1 cellular context compared by ENCODE assay signal in the genomic region with DNA sequence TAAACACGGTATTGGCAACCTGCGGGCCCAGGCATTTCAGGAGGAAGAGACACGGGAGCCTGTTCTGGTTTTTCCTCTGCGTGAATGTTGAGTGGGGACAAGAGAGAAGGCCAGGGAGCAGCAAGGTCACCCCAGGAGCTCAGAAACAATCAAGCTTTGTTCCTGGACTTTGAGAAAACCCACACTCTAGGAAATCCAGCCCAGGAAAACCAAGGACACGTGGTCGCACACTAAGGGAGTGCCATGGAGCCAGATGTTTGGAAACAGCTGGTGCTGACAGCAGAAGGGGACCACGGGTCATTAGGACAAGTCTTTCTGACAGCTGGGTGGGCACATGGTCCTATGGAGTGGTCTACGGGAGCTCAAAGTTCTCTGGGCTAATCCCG.
TF ChIP-seq lines count a peak whose summit lies in the region.

No MANE protein-coding gene starts in this region.

TF ChIP-seq in HepG2, 621 proteins besides CTCF, POLR2A, EP300 and RAD21 (continued from another document and continues in another):
- TF ChIP-seq, protein P1, sequence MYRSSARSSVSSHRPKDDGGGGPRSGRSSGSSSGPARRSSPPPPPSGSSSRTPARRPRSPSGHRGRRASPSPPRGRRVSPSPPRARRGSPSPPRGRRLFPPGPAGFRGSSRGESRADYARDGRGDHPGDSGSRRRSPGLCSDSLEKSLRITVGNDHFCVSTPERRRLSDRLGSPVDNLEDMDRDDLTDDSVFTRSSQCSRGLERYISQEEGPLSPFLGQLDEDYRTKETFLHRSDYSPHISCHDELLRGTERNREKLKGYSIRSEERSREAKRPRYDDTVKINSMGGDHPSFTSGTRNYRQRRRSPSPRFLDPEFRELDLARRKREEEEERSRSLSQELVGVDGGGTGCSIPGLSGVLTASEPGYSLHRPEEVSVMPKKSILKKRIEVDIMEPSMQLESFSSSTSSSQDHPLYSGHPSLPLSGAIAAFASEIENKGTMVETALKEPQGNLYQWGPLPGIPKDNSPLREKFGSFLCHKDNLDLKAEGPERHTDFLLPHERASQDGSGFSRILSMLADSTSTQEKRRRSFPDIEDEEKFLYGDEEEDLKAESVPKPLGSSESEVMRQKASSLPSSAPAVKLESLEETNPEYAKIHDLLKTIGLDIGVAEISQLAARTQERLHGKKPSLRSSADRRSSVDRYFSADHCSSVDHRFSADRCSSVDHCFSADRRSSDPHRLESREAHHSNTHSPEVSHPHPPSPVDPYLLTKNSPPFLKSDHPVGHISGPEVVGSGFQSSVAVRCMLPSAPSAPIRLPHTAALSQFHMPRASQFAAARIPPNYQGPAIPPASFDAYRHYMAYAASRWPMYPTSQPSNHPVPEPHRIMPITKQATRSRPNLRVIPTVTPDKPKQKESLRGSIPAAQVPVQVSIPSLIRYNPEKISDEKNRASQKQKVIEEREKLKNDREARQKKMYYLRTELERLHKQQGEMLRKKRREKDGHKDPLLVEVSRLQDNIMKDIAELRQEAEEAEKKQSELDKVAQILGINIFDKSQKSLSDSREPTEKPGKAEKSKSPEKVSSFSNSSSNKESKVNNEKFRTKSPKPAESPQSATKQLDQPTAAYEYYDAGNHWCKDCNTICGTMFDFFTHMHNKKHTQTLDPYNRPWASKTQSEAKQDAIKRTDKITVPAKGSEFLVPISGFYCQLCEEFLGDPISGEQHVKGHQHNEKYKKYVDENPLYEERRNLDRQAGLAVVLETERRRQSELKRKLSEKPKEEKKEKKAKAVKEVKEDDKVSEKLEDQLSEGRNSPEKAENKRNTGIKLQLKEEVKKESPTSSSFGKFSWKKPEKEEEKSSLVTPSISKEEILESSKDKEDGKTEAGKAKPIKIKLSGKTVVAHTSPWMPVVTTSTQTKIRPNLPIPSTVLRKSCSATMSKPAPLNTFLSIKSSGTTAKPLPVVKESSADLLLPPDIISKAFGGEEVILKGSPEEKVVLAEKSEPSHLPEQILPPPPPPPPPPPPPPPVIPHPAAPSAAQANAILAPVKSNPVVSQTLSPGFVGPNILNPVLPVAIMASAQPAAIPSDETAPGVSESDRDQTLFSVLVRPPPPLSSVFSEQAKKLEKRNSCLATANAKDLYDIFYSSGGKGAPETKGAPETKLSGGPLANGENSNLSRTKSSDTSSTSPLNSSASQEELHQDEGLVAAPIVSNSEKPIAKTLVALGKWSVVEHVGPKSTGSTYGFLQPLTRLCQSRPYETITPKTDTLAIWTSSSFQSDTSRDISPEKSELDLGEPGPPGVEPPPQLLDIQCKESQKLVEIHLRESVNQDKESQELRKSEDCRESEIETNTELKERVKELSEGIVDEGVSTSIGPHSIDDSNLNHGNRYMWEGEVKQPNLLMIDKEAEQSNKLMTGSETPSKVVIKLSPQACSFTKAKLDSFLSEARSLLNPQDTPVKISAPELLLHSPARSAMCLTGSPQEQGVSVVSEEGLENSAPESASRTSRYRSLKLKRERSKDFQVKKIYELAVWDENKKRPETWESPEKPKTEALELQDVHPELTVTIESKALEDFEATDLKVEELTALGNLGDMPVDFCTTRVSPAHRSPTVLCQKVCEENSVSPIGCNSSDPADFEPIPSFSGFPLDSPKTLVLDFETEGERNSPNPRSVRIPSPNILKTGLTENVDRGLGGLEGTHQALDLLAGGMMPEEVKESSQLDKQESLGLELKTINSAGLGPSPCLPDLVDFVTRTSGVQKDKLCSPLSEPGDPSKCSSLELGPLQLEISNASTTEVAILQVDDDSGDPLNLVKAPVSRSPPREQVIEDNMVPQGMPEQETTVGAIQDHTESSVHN (CRISPR knock-in tag; IDR thresholded peaks at IDR 0.05): no peak
- TF ChIP-seq ZNF12 (CRISPR knock-in tag; IDR thresholded peaks at IDR 0.05) (no peak), ARNT2 (CRISPR knock-in tag; IDR thresholded peaks at IDR 0.05; ENCODE audit: low read depth) (no peak; the same call in 1 of the 2 replicates), KMT2A (CRISPR knock-in tag; IDR thresholded peaks at IDR 0.05) (0 out of 2 replicates have a peak, but pooled peaks have one; percentile 34), SIN3A (IDR thresholded peaks at IDR 0.05; ENCODE audit: borderline replicate concordance, low read depth, low read length) (peak; percentile 94), ZNF446 (CRISPR knock-in tag; IDR thresholded peaks at IDR 0.05) (no peak), ZNF788 (CRISPR knock-in tag; IDR thresholded peaks at IDR 0.05; ENCODE audit: borderline replicate concordance) (peak; percentile 53; the same call in 1 of the 2 replicates)
- TF ChIP-seq, protein P2, sequence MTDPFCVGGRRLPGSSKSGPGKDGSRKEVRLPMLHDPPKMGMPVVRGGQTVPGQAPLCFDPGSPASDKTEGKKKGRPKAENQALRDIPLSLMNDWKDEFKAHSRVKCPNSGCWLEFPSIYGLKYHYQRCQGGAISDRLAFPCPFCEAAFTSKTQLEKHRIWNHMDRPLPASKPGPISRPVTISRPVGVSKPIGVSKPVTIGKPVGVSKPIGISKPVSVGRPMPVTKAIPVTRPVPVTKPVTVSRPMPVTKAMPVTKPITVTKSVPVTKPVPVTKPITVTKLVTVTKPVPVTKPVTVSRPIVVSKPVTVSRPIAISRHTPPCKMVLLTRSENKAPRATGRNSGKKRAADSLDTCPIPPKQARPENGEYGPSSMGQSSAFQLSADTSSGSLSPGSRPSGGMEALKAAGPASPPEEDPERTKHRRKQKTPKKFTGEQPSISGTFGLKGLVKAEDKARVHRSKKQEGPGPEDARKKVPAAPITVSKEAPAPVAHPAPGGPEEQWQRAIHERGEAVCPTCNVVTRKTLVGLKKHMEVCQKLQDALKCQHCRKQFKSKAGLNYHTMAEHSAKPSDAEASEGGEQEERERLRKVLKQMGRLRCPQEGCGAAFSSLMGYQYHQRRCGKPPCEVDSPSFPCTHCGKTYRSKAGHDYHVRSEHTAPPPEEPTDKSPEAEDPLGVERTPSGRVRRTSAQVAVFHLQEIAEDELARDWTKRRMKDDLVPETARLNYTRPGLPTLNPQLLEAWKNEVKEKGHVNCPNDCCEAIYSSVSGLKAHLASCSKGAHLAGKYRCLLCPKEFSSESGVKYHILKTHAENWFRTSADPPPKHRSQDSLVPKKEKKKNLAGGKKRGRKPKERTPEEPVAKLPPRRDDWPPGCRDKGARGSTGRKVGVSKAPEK (CRISPR knock-in tag; IDR thresholded peaks at IDR 0.05; ENCODE audit: borderline replicate concordance): no peak
- TF ChIP-seq, protein P3, sequence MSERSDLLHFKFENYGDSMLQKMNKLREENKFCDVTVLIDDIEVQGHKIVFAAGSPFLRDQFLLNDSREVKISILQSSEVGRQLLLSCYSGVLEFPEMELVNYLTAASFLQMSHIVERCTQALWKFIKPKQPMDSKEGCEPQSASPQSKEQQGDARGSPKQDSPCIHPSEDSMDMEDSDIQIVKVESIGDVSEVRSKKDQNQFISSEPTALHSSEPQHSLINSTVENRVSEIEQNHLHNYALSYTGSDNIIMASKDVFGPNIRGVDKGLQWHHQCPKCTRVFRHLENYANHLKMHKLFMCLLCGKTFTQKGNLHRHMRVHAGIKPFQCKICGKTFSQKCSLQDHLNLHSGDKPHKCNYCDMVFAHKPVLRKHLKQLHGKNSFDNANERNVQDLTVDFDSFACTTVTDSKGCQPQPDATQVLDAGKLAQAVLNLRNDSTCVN (CRISPR knock-in tag; IDR thresholded peaks at IDR 0.05; ENCODE audit: borderline replicate concordance): 0 out of 2 replicates have a peak, but pooled peaks have one; percentile 37
- TF ChIP-seq, protein P4, sequence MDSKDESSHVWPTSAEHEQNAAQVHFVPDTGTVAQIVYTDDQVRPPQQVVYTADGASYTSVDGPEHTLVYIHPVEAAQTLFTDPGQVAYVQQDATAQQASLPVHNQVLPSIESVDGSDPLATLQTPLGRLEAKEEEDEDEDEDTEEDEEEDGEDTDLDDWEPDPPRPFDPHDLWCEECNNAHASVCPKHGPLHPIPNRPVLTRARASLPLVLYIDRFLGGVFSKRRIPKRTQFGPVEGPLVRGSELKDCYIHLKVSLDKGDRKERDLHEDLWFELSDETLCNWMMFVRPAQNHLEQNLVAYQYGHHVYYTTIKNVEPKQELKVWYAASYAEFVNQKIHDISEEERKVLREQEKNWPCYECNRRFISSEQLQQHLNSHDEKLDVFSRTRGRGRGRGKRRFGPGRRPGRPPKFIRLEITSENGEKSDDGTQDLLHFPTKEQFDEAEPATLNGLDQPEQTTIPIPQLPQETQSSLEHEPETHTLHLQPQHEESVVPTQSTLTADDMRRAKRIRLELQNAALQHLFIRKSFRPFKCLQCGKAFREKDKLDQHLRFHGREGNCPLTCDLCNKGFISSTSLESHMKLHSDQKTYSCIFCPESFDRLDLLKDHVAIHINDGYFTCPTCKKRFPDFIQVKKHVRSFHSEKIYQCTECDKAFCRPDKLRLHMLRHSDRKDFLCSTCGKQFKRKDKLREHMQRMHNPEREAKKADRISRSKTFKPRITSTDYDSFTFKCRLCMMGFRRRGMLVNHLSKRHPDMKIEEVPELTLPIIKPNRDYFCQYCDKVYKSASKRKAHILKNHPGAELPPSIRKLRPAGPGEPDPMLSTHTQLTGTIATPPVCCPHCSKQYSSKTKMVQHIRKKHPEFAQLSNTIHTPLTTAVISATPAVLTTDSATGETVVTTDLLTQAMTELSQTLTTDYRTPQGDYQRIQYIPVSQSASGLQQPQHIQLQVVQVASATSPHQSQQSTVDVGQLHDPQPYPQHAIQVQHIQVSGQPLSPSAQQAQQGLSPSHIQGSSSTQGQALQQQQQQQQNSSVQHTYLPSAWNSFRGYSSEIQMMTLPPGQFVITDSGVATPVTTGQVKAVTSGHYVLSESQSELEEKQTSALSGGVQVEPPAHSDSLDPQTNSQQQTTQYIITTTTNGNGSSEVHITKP (CRISPR knock-in tag; IDR thresholded peaks at IDR 0.05; ENCODE audit: low read depth): no peak
- TF ChIP-seq, protein P5, sequence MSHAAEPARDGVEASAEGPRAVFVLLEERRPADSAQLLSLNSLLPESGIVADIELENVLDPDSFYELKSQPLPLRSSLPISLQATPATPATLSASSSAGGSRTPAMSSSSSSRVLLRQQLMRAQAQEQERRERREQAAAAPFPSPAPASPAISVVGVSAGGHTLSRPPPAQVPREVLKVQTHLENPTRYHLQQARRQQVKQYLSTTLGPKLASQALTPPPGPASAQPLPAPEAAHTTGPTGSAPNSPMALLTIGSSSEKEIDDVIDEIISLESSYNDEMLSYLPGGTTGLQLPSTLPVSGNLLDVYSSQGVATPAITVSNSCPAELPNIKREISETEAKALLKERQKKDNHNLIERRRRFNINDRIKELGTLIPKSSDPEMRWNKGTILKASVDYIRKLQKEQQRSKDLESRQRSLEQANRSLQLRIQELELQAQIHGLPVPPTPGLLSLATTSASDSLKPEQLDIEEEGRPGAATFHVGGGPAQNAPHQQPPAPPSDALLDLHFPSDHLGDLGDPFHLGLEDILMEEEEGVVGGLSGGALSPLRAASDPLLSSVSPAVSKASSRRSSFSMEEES (CRISPR knock-in tag; IDR thresholded peaks at IDR 0.05): peak; percentile 82; the same call in 1 of the 2 replicates
- TF ChIP-seq, protein P6, sequence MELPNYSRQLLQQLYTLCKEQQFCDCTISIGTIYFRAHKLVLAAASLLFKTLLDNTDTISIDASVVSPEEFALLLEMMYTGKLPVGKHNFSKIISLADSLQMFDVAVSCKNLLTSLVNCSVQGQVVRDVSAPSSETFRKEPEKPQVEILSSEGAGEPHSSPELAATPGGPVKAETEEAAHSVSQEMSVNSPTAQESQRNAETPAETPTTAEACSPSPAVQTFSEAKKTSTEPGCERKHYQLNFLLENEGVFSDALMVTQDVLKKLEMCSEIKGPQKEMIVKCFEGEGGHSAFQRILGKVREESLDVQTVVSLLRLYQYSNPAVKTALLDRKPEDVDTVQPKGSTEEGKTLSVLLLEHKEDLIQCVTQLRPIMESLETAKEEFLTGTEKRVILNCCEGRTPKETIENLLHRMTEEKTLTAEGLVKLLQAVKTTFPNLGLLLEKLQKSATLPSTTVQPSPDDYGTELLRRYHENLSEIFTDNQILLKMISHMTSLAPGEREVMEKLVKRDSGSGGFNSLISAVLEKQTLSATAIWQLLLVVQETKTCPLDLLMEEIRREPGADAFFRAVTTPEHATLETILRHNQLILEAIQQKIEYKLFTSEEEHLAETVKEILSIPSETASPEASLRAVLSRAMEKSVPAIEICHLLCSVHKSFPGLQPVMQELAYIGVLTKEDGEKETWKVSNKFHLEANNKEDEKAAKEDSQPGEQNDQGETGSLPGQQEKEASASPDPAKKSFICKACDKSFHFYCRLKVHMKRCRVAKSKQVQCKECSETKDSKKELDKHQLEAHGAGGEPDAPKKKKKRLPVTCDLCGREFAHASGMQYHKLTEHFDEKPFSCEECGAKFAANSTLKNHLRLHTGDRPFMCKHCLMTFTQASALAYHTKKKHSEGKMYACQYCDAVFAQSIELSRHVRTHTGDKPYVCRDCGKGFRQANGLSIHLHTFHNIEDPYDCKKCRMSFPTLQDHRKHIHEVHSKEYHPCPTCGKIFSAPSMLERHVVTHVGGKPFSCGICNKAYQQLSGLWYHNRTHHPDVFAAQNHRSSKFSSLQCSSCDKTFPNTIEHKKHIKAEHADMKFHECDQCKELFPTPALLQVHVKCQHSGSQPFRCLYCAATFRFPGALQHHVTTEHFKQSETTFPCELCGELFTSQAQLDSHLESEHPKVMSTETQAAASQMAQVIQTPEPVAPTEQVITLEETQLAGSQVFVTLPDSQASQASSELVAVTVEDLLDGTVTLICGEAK (IDR thresholded peaks at IDR 0.05): no peak
- TF ChIP-seq, protein P6 (CRISPR knock-in tag; IDR thresholded peaks at IDR 0.05): 0 out of 2 replicates have a peak, but pooled peaks have one; percentile 26
